Comparison of ENCODE assay signal across 19 cellular contexts in the genomic region with DNA sequence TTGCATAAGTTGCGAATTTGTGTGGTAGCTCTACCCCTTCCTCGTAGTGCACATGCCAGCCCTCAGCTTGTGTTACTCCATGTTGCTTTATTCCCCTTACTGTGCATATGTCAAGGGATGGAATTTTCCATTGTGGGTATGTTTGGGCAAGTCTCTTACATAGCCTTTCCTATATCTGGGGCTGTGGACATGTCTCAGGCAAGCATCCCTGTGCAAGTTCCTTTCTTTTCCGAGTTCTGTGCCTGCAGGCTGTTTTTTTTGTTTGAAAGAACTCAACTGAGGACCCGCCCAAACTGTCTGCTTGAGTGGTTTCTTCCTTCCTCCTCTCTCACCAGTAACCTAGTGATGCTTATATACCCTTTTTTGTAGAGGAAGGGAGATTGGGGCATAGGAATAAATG.
"Had no signal": no experiment of that assay in that cellular context is flagged by ENCODE, and none has a peak within 500 bp of the region (broad histone marks: within the 10 kb centered on the region; RNA-seq: fewer than 3 reads in every experiment).

No MANE protein-coding gene starts in this region.

- H3K27ac Mint-ChIP-seq: activated CD4-positive, alpha-beta memory T cell treated with anti-CD3 and anti-CD28 coated beads, Interleukin-2, amount 10 ng/mL, durations not matched to agents 7 days and 5 days; activated naive CD4-positive, alpha-beta T cell treated with anti-CD3 and anti-CD28 coated beads, Interleukin-2, amount 10 ng/mL, durations not matched to agents 7 days and 5 days had no signal

- H3K4me1 Mint-ChIP-seq: activated CD4-positive, alpha-beta memory T cell treated with anti-CD3 and anti-CD28 coated beads, Interleukin-2, amount 10 ng/mL, durations not matched to agents 7 days and 5 days; activated naive CD4-positive, alpha-beta T cell treated with anti-CD3 and anti-CD28 coated beads, Interleukin-2, amount 10 ng/mL, durations not matched to agents 7 days and 5 days had no signal

- ATAC-seq: gastroesophageal sphincter, heart left ventricle, left cardiac atrium, mucosa of descending colon, sciatic nerve had no signal

- H3K4me1 ChIP-seq: gastroesophageal sphincter, heart left ventricle, upper lobe of left lung had no signal

- DNase-seq: activated CD4-positive, alpha-beta memory T cell treated with anti-CD3 and anti-CD28 coated beads, Interleukin-2, amount 10 ng/mL, durations not matched to agents 7 days and 5 days; activated CD4-positive, alpha-beta T cell treated with anti-CD3 and anti-CD28 coated beads for 48 hours; activated effector memory CD4-positive, alpha-beta T cell treated with anti-CD3 and anti-CD28 coated beads, Interleukin-2, amount 50 U/mL, for 16 hours; activated naive CD4-positive, alpha-beta T cell treated with anti-CD3 and anti-CD28 coated beads, Interleukin-2, amount 10 ng/mL, durations not matched to agents 7 days and 5 days; amygdala; heart left ventricle; left cardiac atrium; mesendoderm; mucosa of descending colon; small intestine; stimulated activated CD4-positive, alpha-beta T cell treated with anti-CD3 and anti-CD28 coated beads, Interleukin-15, amount 100 ng/mL, for 24 hours; stimulated activated CD4-positive, alpha-beta T cell treated with anti-CD3 and anti-CD28 coated beads, Interleukin-2, amount 100 ng/mL, for 48 hours; stimulated activated naive CD4-positive, alpha-beta T cell; upper lobe of left lung had no signal

- H3K4me3 ChIP-seq: gastroesophageal sphincter, heart left ventricle, mucosa of descending colon, thoracic aorta, upper lobe of left lung had no signal

- H3K36me3 ChIP-seq: gastroesophageal sphincter, heart left ventricle, thoracic aorta, upper lobe of left lung had no signal

- H3K4me3 Mint-ChIP-seq: activated CD4-positive, alpha-beta memory T cell treated with anti-CD3 and anti-CD28 coated beads, Interleukin-2, amount 10 ng/mL, durations not matched to agents 7 days and 5 days; activated naive CD4-positive, alpha-beta T cell treated with anti-CD3 and anti-CD28 coated beads, Interleukin-2, amount 10 ng/mL, durations not matched to agents 7 days and 5 days had no signal

- H3K27me3 Mint-ChIP-seq: activated CD4-positive, alpha-beta memory T cell treated with anti-CD3 and anti-CD28 coated beads, Interleukin-2, amount 10 ng/mL, durations not matched to agents 7 days and 5 days; activated naive CD4-positive, alpha-beta T cell treated with anti-CD3 and anti-CD28 coated beads, Interleukin-2, amount 10 ng/mL, durations not matched to agents 7 days and 5 days had no signal

- H3K27me3 ChIP-seq: gastroesophageal sphincter, heart left ventricle, upper lobe of left lung had no signal

- H3K27ac ChIP-seq: gastroesophageal sphincter, heart left ventricle, thoracic aorta, upper lobe of left lung had no signal

- FAIRE-seq: endometrium, islet of Langerhans, small intestine had no signal

- H3K36me3 Mint-ChIP-seq: activated naive CD4-positive, alpha-beta T cell treated with anti-CD3 and anti-CD28 coated beads, Interleukin-2, amount 10 ng/mL, durations not matched to agents 7 days and 5 days had no signal

- H3K9me3 Mint-ChIP-seq: activated CD4-positive, alpha-beta memory T cell treated with anti-CD3 and anti-CD28 coated beads, Interleukin-2, amount 10 ng/mL, durations not matched to agents 7 days and 5 days had no signal

- H3K9me3 ChIP-seq: gastroesophageal sphincter, mucosa of descending colon, thoracic aorta, upper lobe of left lung had no signal
